Comparison of ENCODE assay signal across 8 cellular contexts in the genomic region with DNA sequence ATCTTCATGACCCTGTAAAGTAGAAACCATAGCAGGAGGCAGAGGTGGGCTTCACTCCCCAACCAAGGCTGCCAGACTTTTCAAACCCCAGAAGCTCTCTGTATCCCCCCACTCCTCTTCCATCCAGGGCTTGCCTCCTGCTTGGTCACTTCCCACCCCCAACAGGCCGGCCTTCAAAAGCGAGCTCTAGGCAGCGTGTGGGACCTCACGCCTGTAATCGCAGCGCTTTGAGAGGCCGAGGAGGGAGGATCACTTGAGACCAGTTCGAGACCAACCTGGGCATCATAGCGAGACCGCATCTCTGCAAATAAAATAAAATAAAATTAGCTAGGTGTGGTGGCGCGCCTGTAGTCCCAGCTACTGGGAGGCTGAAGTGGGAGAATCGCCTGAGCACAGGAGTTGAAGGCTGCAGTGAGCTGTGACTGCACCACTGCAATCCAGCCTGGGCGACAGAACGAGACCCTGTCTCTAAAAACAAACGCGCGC. TPM values are rescaled to one million over a fixed set of nuclear protein-coding genes. Genes with fewer than 3 reads are reported as not detected.
A peak's percentile ranks its signal among the peaks of the same experiment; 100 is the strongest.
DNase-seq lines count a peak whose midpoint lies in the region; ATAC-seq, FAIRE-seq and TF ChIP-seq lines count a peak whose summit lies in the region.

No MANE protein-coding gene starts in this region.

- H3K27ac Mint-ChIP-seq in activated CD4-positive, alpha-beta T cell treated with anti-CD3 and anti-CD28 coated beads for 36 hours, result peak overlapping the region; percentile 81
- peak overlapping the region; percentile 93 for H3K27ac Mint-ChIP-seq in activated naive CD8-positive, alpha-beta T cell treated with anti-CD3 and anti-CD28 coated beads, Interleukin-2, amount 10 ng/mL, durations not matched to agents 7 days and 5 days

- H3K27ac ChIP-seq in HepG2 (ENCODE audit: extremely low read length, insufficient read depth, low read length) (peak overlapping the region; percentile 90), testis (peak overlapping the region; percentile 62 to 78)

- no peaks in the 10 kb centered on the region for H3K36me3 Mint-ChIP-seq in activated CD4-positive, alpha-beta T cell treated with anti-CD3 and anti-CD28 coated beads for 36 hours (ENCODE audit: low read depth)
- no peaks in the 10 kb centered on the region for H3K36me3 Mint-ChIP-seq in activated naive CD8-positive, alpha-beta T cell treated with anti-CD3 and anti-CD28 coated beads, Interleukin-2, amount 10 ng/mL, durations not matched to agents 7 days and 5 days

- TSS peak; percentile 87 for BruUV-seq in HepG2 (replicated peaks; lab: Mats Ljungman, UMichigan)

- TF ChIP-seq POLR2A in HepG2 (IDR thresholded peaks at IDR 0.05; ENCODE audit: insufficient read depth in 1 of 2, low read depth in 2 of 2, low read length in 2 of 2) (no peak), testis (IDR thresholded peaks at IDR 0.05) (no peak)

- H3K9me3 Mint-ChIP-seq in activated CD4-positive, alpha-beta T cell treated with anti-CD3 and anti-CD28 coated beads for 36 hours (ENCODE audit: low read depth), result no peaks in the 10 kb centered on the region
- no peaks in the 10 kb centered on the region for H3K9me3 Mint-ChIP-seq in activated naive CD8-positive, alpha-beta T cell treated with anti-CD3 and anti-CD28 coated beads, Interleukin-2, amount 10 ng/mL, durations not matched to agents 7 days and 5 days

- peaks cover 23% of the 10 kb centered on the region for H3K4me1 Mint-ChIP-seq in activated CD4-positive, alpha-beta T cell treated with anti-CD3 and anti-CD28 coated beads for 36 hours
- peaks cover 19% of the 10 kb centered on the region for H3K4me1 Mint-ChIP-seq in activated naive CD8-positive, alpha-beta T cell treated with anti-CD3 and anti-CD28 coated beads, Interleukin-2, amount 10 ng/mL, durations not matched to agents 7 days and 5 days

- peaks cover 31% of the 10 kb centered on the region for H4K20me1 ChIP-seq in HepG2 (ENCODE audit: insufficient read depth, low read length)

- H3K9ac ChIP-seq in HepG2 (ENCODE audit: insufficient read depth, low read depth, low read length), result peak overlapping the region; percentile 94

- H3K9me3 ChIP-seq in HepG2 (ENCODE audit: low read length) (no peaks in the 10 kb centered on the region), testis (no peaks in the 10 kb centered on the region)

- CTCF ChIA-PET in activated CD4-positive, alpha-beta T cell treated with anti-CD3 and anti-CD28 coated beads for 36 hours (lab: Charles Lee), result interaction anchor here (1.1 to 1.4 kb wide), 2 partner anchors 14 to 106 kb away, joined by 3 to 11 read pairs; no protein-coding TSS in a partner anchor
- CTCF ChIA-PET in HepG2 (lab: Yijun Ruan, JAX; ENCODE audit: low intra/inter-chr PET ratio, low total read pairs), result no interaction called here

- no peak for DNase-seq in activated CD4-positive, alpha-beta T cell treated with anti-CD3 and anti-CD28 coated beads for 36 hours
- no peak for DNase-seq in activated CD4-positive, alpha-beta T cell treated with anti-CD3 and anti-CD28 coated beads, Interleukin-2, amount 50 U/mL, for 1 hour
- DNase-seq in activated naive CD8-positive, alpha-beta T cell treated with anti-CD3 and anti-CD28 coated beads, Interleukin-2, amount 10 ng/mL, durations not matched to agents 7 days and 5 days, result no peak
- DNase-seq in HepG2 (ENCODE audit: low spot score), result no peak
- no peak for DNase-seq in testis
- DNase-seq in DMS53 (lab: John Stamatoyannopoulos, UW), result no peak
- DNase-seq in GM03348 (ENCODE audit: low spot score), result no peak

- H3K36me3 ChIP-seq in HepG2 (replicated peaks in 1 of 2; ENCODE audit: control insufficient read depth in 1 of 2, insufficient read depth in 2 of 2, low read length in 2 of 2) (no peaks in the 10 kb centered on the region), testis (ENCODE audit: low read depth, missing control alignments) (no peaks in the 10 kb centered on the region)

- no peak overlapping the region for H2AFZ ChIP-seq in HepG2 (ENCODE audit: low read length)

- intact Hi-C loops in activated CD4-positive, alpha-beta T cell treated with anti-CD3 and anti-CD28 coated beads for 36 hours (cut with DNase I, micrococcal nuclease), result loop anchor here (1.0 to 2.0 kb wide), 5 partner anchors 35 to 253 kb away; partner anchors contain the start of gene RHBDD2 (in 1 of the 2)
- intact Hi-C loops in HepG2 (cut with micrococcal nuclease; ENCODE audit: unreplicated experiment) (no loop called here), testis (cut with DNase I; ENCODE audit: low total_unique reads) (no loop called here)

- no peak for TF ChIP-seq CTCF in HepG2 (CRISPR knock-in tag; IDR thresholded peaks at IDR 0.05)
- no peak for TF ChIP-seq CTCF in testis (IDR thresholded peaks at IDR 0.05)

- 2% methylated on average over 17 of the region's 18 CpGs for WGBS in HepG2 (ENCODE audit: low lambda C conversion rate)
- 6 to 12% methylated on average over 7 to 18 of the region's 18 CpGs for WGBS in testis, 2 donors

- H3K4me3 Mint-ChIP-seq in activated CD4-positive, alpha-beta T cell treated with anti-CD3 and anti-CD28 coated beads for 36 hours, result peak overlapping the region; percentile 80
- peak overlapping the region; percentile 90 for H3K4me3 Mint-ChIP-seq in activated naive CD8-positive, alpha-beta T cell treated with anti-CD3 and anti-CD28 coated beads, Interleukin-2, amount 10 ng/mL, durations not matched to agents 7 days and 5 days

- no peak for TF ChIP-seq EP300 in HepG2 (IDR thresholded peaks at IDR 0.05; ENCODE audit: low read depth in 2 of 2, low read length in 2 of 2)
- no peak for TF ChIP-seq EP300 in HepG2 (CRISPR knock-in tag; IDR thresholded peaks at IDR 0.05; ENCODE audit: borderline replicate concordance)

- no peaks in the 10 kb centered on the region for H3K27me3 Mint-ChIP-seq in activated CD4-positive, alpha-beta T cell treated with anti-CD3 and anti-CD28 coated beads for 36 hours
- H3K27me3 Mint-ChIP-seq in activated naive CD8-positive, alpha-beta T cell treated with anti-CD3 and anti-CD28 coated beads, Interleukin-2, amount 10 ng/mL, durations not matched to agents 7 days and 5 days, result peaks cover 4% of the 10 kb centered on the region

- in situ Hi-C loops in HepG2 (cut with HindIII; ENCODE audit: extremely low pct_ligation_motif_present, low pct_unique_long_range_greater_than_20kb), result no loop called here

- H3K79me2 ChIP-seq in HepG2 (ENCODE audit: insufficient read depth, low read length), result peaks cover 50% of the 10 kb centered on the region

- no peak for ATAC-seq in activated CD4-positive, alpha-beta T cell treated with anti-CD3 and anti-CD28 coated beads for 36 hours
- no peak for ATAC-seq in activated naive CD8-positive, alpha-beta T cell treated with anti-CD3 and anti-CD28 coated beads, Interleukin-2, amount 10 ng/mL, durations not matched to agents 7 days and 5 days (ENCODE audit: low read depth)
- peak; percentile 6 for ATAC-seq in HepG2
- ATAC-seq in GM19467 (IDR thresholded peaks at IDR 0.05; ENCODE audit: unreplicated experiment), result no peak

- peaks cover 69% of the 10 kb centered on the region for H3K4me1 ChIP-seq in HepG2 (ENCODE audit: insufficient read depth, low read length)
- peaks cover 28% of the 10 kb centered on the region for H3K4me1 ChIP-seq in testis

- TF ChIP-seq RAD21 in HepG2 (CRISPR knock-in tag; IDR thresholded peaks at IDR 0.05), result no peak

- H3K27me3 ChIP-seq in HepG2 (ENCODE audit: control insufficient read depth in 1 of 2, insufficient read depth in 2 of 2, low read length in 2 of 2), result no peaks in the 10 kb centered on the region; a peak in 1 of 5 replicates
- H3K27me3 ChIP-seq in testis, result no peaks in the 10 kb centered on the region

- no peak for FAIRE-seq in HepG2 (lab: Jason Lieb, UNC)

- H3K4me3 ChIP-seq in HepG2 (replicated peaks in 1 of 3; ENCODE audit: insufficient read depth in 1 of 3, low read depth in 2 of 3, low read length in 3 of 3) (peak overlapping the region; percentile 61 to 86 (median 82)), testis (peak overlapping the region; percentile 89 to 91)

- H3K4me2 ChIP-seq in HepG2 (ENCODE audit: low read depth, low read length), result peak overlapping the region; percentile 82

- POLR2A ChIA-PET in activated CD4-positive, alpha-beta T cell treated with anti-CD3 and anti-CD28 coated beads for 36 hours (lab: Charles Lee), result interaction anchor here (0.8 kb wide), 1 partner anchor 36 kb away, joined by 6 read pairs; no protein-coding TSS in a partner anchor
- POLR2A ChIA-PET in activated naive CD8-positive, alpha-beta T cell treated with anti-CD3 and anti-CD28 coated beads, Interleukin-2, amount 10 ng/mL, durations not matched to agents 7 days and 5 days (lab: Charles Lee), result interaction anchor here (0.7 to 2.8 kb wide), 7 partner anchors 11 to 134 kb away, joined by 3 to 18 read pairs (median 4); partner anchors contain the start of genes MDH2, RHBDD2 and STYXL1
- POLR2A ChIA-PET in HepG2 (lab: Yijun Ruan, JAX), result interaction anchor here (0.8 to 4.4 kb wide), 17 partner anchors 7 to 106 kb away, joined by 3 to 78 read pairs (median 4); partner anchors contain the start of genes RHBDD2 and TMEM120A

RNA-seq across cellular contexts. Expression of gene POR, which starts 0.7 kb away (rescaled TPM):
- 10 to 100 TPM; 24.9 to 33.8 TPM for total RNA-seq in activated CD4-positive, alpha-beta T cell treated with anti-CD3 and anti-CD28 coated beads for 36 hours
- total RNA-seq in activated naive CD8-positive, alpha-beta T cell treated with anti-CD3 and anti-CD28 coated beads, Interleukin-2, amount 10 ng/mL, durations not matched to agents 7 days and 5 days, result 10 to 100 TPM; 61.5 to 62.2 TPM
- 115 and 266 TPM in 2 replicates for total RNA-seq in HepG2 (2016; rRNA removed; fragmentation: Illumina TruSeq; extraction: Trizol)
- 43.6 and 47.9 TPM in 2 replicates for total RNA-seq in HepG2 (2016; cell fraction: cytosol; rRNA removed; fragmentation: Illumina TruSeq; extraction: Trizol; ENCODE audit: low read depth)
- total RNA-seq in HepG2 (2016; cell fraction: insoluble cytoplasmic fraction; rRNA removed; fragmentation: Illumina TruSeq; extraction: Trizol), result 95.7 and 270 TPM in 2 replicates
- total RNA-seq in HepG2 (2016; cell fraction: membrane; rRNA removed; fragmentation: Illumina TruSeq; extraction: Trizol), result 55.5 and 56.9 TPM in 2 replicates
- total RNA-seq in HepG2 (2016; cell fraction: nucleus; rRNA removed; fragmentation: Illumina TruSeq; extraction: Trizol), result 260 and 301 TPM in 2 replicates
- polyA plus RNA-seq in HepG2 (2011; rRNA removed), result 145 and 208 TPM in 2 replicates
- 143 and 190 TPM in 2 replicates for polyA plus RNA-seq in HepG2 (2011; cell fraction: cytosol; rRNA removed)
- polyA plus RNA-seq in HepG2 (2011; cell fraction: nucleus; rRNA removed), result 1,024 and 1,039 TPM in 2 replicates
- polyA plus RNA-seq in HepG2 (2012), result 325 and 360 TPM in 2 replicates
- polyA plus RNA-seq in HepG2 (2016; cell fraction: cytosol; fragmentation: Illumina TruSeq; extraction: Trizol; ENCODE audit: low read depth), result 22.8 and 25.4 TPM in 2 replicates
- 63.7 and 80.6 TPM in 2 replicates for polyA plus RNA-seq in HepG2 (2016; cell fraction: insoluble cytoplasmic fraction; fragmentation: Illumina TruSeq; extraction: Trizol; ENCODE audit: low read depth)
- polyA plus RNA-seq in HepG2 (2016; cell fraction: membrane; fragmentation: Illumina TruSeq; extraction: Trizol; ENCODE audit: low read depth), result 25.4 and 30.4 TPM in 2 replicates
- polyA plus RNA-seq in HepG2 (2016; cell fraction: nucleus; fragmentation: Illumina TruSeq; extraction: Trizol; ENCODE audit: insufficient read depth, low read depth), result 367 and 407 TPM in 2 replicates
- polyA minus RNA-seq in HepG2 (2011; rRNA and poly(A)+ RNA removed; ENCODE audit: low replicate concordance), result 85.0 and 445 TPM in 2 replicates
- polyA minus RNA-seq in HepG2 (2011; cell fraction: cytosol; rRNA and poly(A)+ RNA removed), result 256 and 348 TPM in 2 replicates
- polyA minus RNA-seq in HepG2 (2011; cell fraction: nucleus; rRNA and poly(A)+ RNA removed), result 174 and 240 TPM in 2 replicates
- total RNA-seq in testis, result 100 to 1,000 TPM; 122 to 169 TPM
- polyA plus RNA-seq in testis (ENCODE audit: insufficient read depth, low read depth, low replicate concordance), result 98.5 TPM

RNA-seq across cellular contexts. Expression of gene RHBDD2, which starts 35.4 kb away (rescaled TPM):
- 10 to 100 TPM; 21.6 to 23.2 TPM for total RNA-seq in activated CD4-positive, alpha-beta T cell treated with anti-CD3 and anti-CD28 coated beads for 36 hours
- 10 to 100 TPM; 32.2 to 33.1 TPM for total RNA-seq in activated naive CD8-positive, alpha-beta T cell treated with anti-CD3 and anti-CD28 coated beads, Interleukin-2, amount 10 ng/mL, durations not matched to agents 7 days and 5 days
- total RNA-seq in HepG2 (2016; rRNA removed; fragmentation: Illumina TruSeq; extraction: Trizol), result 14.9 and 23.1 TPM in 2 replicates
- 18.8 and 23.7 TPM in 2 replicates for total RNA-seq in HepG2 (2016; cell fraction: cytosol; rRNA removed; fragmentation: Illumina TruSeq; extraction: Trizol; ENCODE audit: low read depth)
- 9.2 and 24.2 TPM in 2 replicates for total RNA-seq in HepG2 (2016; cell fraction: insoluble cytoplasmic fraction; rRNA removed; fragmentation: Illumina TruSeq; extraction: Trizol)
- total RNA-seq in HepG2 (2016; cell fraction: membrane; rRNA removed; fragmentation: Illumina TruSeq; extraction: Trizol), result 29.8 and 37.0 TPM in 2 replicates
- total RNA-seq in HepG2 (2016; cell fraction: nucleus; rRNA removed; fragmentation: Illumina TruSeq; extraction: Trizol), result 16.7 and 24.5 TPM in 2 replicates
- polyA plus RNA-seq in HepG2 (2011; rRNA removed), result 26.4 and 41.1 TPM in 2 replicates
- polyA plus RNA-seq in HepG2 (2011; cell fraction: cytosol; rRNA removed), result 34.8 and 35.2 TPM in 2 replicates
- polyA plus RNA-seq in HepG2 (2011; cell fraction: nucleus; rRNA removed), result 33.3 and 35.1 TPM in 2 replicates
- polyA plus RNA-seq in HepG2 (2012), result 22.8 and 42.0 TPM in 2 replicates
- 39.1 and 46.7 TPM in 2 replicates for polyA plus RNA-seq in HepG2 (2016; cell fraction: cytosol; fragmentation: Illumina TruSeq; extraction: Trizol; ENCODE audit: low read depth)
- polyA plus RNA-seq in HepG2 (2016; cell fraction: insoluble cytoplasmic fraction; fragmentation: Illumina TruSeq; extraction: Trizol; ENCODE audit: low read depth), result 17.9 and 21.5 TPM in 2 replicates
- 52.8 and 61.8 TPM in 2 replicates for polyA plus RNA-seq in HepG2 (2016; cell fraction: membrane; fragmentation: Illumina TruSeq; extraction: Trizol; ENCODE audit: low read depth)
- polyA plus RNA-seq in HepG2 (2016; cell fraction: nucleus; fragmentation: Illumina TruSeq; extraction: Trizol; ENCODE audit: insufficient read depth, low read depth), result 57.7 and 58.2 TPM in 2 replicates
- 49.6 and 101 TPM in 2 replicates for polyA minus RNA-seq in HepG2 (2011; rRNA and poly(A)+ RNA removed; ENCODE audit: low replicate concordance)
- 17.8 and 22.2 TPM in 2 replicates for polyA minus RNA-seq in HepG2 (2011; cell fraction: cytosol; rRNA and poly(A)+ RNA removed)
- 12.7 and 13.4 TPM in 2 replicates for polyA minus RNA-seq in HepG2 (2011; cell fraction: nucleus; rRNA and poly(A)+ RNA removed)
- 100 to 1,000 TPM; 106 to 109 TPM for total RNA-seq in testis
- polyA plus RNA-seq in testis (ENCODE audit: insufficient read depth, low read depth, low replicate concordance), result 161 TPM

Comparison
In these comparisons a context has a peak if more than half of its experiments do, and no peak if none do; other contexts are left out.
1. intact Hi-C loops: an anchor here in activated CD4-positive, alpha-beta T cell treated with anti-CD3 and anti-CD28 coated beads for 36 hours (1.0 to 2.0 kb wide); none called in HepG2 and testis.